In genomic region chr12:53044052-53044581, GRCh38 we compare ENCODE assay signal across 10 cellular contexts. TPM values are rescaled to one million over a fixed set of nuclear protein-coding genes. Genes with fewer than 3 reads are reported as not detected.
A peak's percentile ranks its signal among the peaks of the same experiment; 100 is the strongest.
DNase-seq lines count a peak whose midpoint lies in the region; ATAC-seq and TF ChIP-seq lines count a peak whose summit lies in the region.
"Had no signal": no experiment of that assay in that cellular context is flagged by ENCODE, and none has a peak within 500 bp of the region (broad histone marks: within the 10 kb centered on the region; RNA-seq: fewer than 3 reads in every experiment).

No MANE protein-coding gene starts in this region.

- no peak for TF ChIP-seq POLR2A in stomach (IDR thresholded peaks at IDR 0.05)

- H3K27me3 ChIP-seq in iPS-15b (ENCODE audit: control insufficient read depth, insufficient read depth, low read length), result peaks cover 18% of the 10 kb centered on the region
- no peaks in the 10 kb centered on the region for H3K27me3 ChIP-seq in stomach

- H3K9me3 ChIP-seq in iPS-15b (ENCODE audit: control insufficient read depth, insufficient read depth, low read length), result no peaks in the 10 kb centered on the region
- H3K9me3 ChIP-seq in stomach, result no peaks in the 10 kb centered on the region

- peaks cover 69% of the 10 kb centered on the region for H3K4me1 Mint-ChIP-seq in WTC11

- H3K4me3 Mint-ChIP-seq in WTC11, result 0 out of 2 replicates have a peak overlapping the region, but pooled peaks have one; percentile 19
- H3K4me3 Mint-ChIP-seq: T-helper 2 cell treated with Interferon-gamma antibody and Interleukin-4, amounts not matched to agents 5 μg/mL and 100 μg/mL, for 36 hours had no signal

- H3K9ac ChIP-seq in iPS-15b (ENCODE audit: low read depth, low read length), result no peak overlapping the region

- POLR2A ChIA-PET in WTC11 (lab: Charles Lee), result interaction anchor here (1.2 kb wide), 1 partner anchor 38 kb away, joined by 6 read pairs; the partner anchor contains the start of gene EIF4B

- H3K36me3 Mint-ChIP-seq in WTC11, result peaks cover 21% of the 10 kb centered on the region

- intact Hi-C loops in stomach (cut with DNase I; ENCODE audit: low total_unique reads), result no loop called here

- no peaks in the 10 kb centered on the region for H3K9me3 Mint-ChIP-seq in WTC11
- H3K9me3 Mint-ChIP-seq: T-helper 2 cell treated with Interferon-gamma antibody and Interleukin-4, amounts not matched to agents 5 μg/mL and 100 μg/mL, for 36 hours had no signal

- H3K27me3 Mint-ChIP-seq in WTC11 (ENCODE audit: low read depth), result peaks cover 40% of the 10 kb centered on the region

- H3K27ac ChIP-seq in stomach, result peak overlapping the region; percentile 12 to 99 (median 94)

- TF ChIP-seq EP300 in stomach (IDR thresholded peaks at IDR 0.05), result no peak

- peaks cover 40% of the 10 kb centered on the region for H3K4me1 ChIP-seq in iPS-15b (ENCODE audit: control insufficient read depth, insufficient read depth, low read length)
- peaks cover 35 to 71% (median 54%) of the 10 kb centered on the region in 4 donors for H3K4me1 ChIP-seq in stomach

- H3K36me3 ChIP-seq in iPS-15b (ENCODE audit: control insufficient read depth, insufficient read depth, low read length), result peaks cover 6% of the 10 kb centered on the region
- peaks cover 8 to 31% (median 29%) of the 10 kb centered on the region in 4 donors for H3K36me3 ChIP-seq in stomach

- 27 to 38% (median 31%) methylated on average over 9 to 10 of the region's 10 CpGs for WGBS in stomach, 5 donors

- peak overlapping the region; percentile 5 for H3K4me3 ChIP-seq in iPS-15b (ENCODE audit: low read depth, low read length)
- H3K4me3 ChIP-seq in stomach, result no peak overlapping the region

- CTCF ChIA-PET in WTC11 (lab: Charles Lee), result interaction anchor here (0.9 to 8.7 kb wide), 9 partner anchors 10 to 277 kb away, joined by 3 to 97 read pairs (median 4); partner anchors contain the start of genes AAAS and IGFBP6

- no peak overlapping the region for H3K27ac Mint-ChIP-seq in WTC11
- H3K27ac Mint-ChIP-seq: T-helper 2 cell treated with Interferon-gamma antibody and Interleukin-4, amounts not matched to agents 5 μg/mL and 100 μg/mL, for 36 hours had no signal

- 0 out of 2 replicates have a peak, but pooled peaks have one; percentile 0 for ATAC-seq in WTC11
- no peak for ATAC-seq in stimulated activated naive CD8-positive, alpha-beta T cell treated with anti-CD3 and anti-CD28 coated beads, Interleukin-15, Interleukin-2, amounts not matched to agents 100 U/mL and 50 U/mL, for 24 hours

- DNase-seq in DMS 273 (lab: John Stamatoyannopoulos, UW; ENCODE audit: unreplicated experiment), result peak; percentile 57
- DNase-seq in DMS 273 treated with DMSO at 0.1 percent for 48 hours (lab: John Stamatoyannopoulos, UW), result no peak
- DNase-seq in WTC11 (ENCODE audit: low spot score), result no peak
- DNase-seq in stomach, result no peak
- no peak for DNase-seq in NOMO-1 (lab: John Stamatoyannopoulos, UW; ENCODE audit: unreplicated experiment in 2 of 2)
- no peak for DNase-seq in SHP77 (lab: John Stamatoyannopoulos, UW)
- no peak for DNase-seq in stimulated activated naive CD8-positive, alpha-beta T cell treated with anti-CD3 and anti-CD28 coated beads, Interleukin-15, Interleukin-2, amounts not matched to agents 100 U/mL and 50 U/mL, for 24 hours
- DNase-seq: erythroblast had no signal

- TF ChIP-seq CTCF in WTC11 (IDR thresholded peaks at IDR 0.05) (no peak), stomach (IDR thresholded peaks at IDR 0.05) (no peak)

TF ChIP-seq in WTC11, 78 proteins besides CTCF, POLR2A, EP300 and RAD21:
- no peak for TF ChIP-seq ZNF396 (CRISPR knock-in tag; IDR thresholded peaks at IDR 0.05; ENCODE audit: borderline replicate concordance)
- 0 out of 2 replicates have a peak, but pooled peaks have one; percentile 23 for TF ChIP-seq GABPB1 (CRISPR knock-in tag; IDR thresholded peaks at IDR 0.05)
- TF ChIP-seq EMX1 (CRISPR knock-in tag; IDR thresholded peaks at IDR 0.05), result 0 out of 2 replicates have a peak, but pooled peaks have one; percentile 23

RNA-seq across cellular contexts. Expression of gene TNS2, which starts 5.7 kb away (rescaled TPM):
- total RNA-seq in WTC11 (2021) (3.4 to 7.7 TPM (median 4.1 TPM) in 3 replicates), stomach (100 to 1,000 TPM in 2 of 5 donors, 10 to 100 TPM in 3; 38.5 to 164 (median 44.2) TPM)
- 100 to 1,000 TPM in 1 of 3 donors, 10 to 100 TPM in 2; 71.0 to 104 (median 76.5) TPM for polyA plus RNA-seq in stomach

RNA-seq across cellular contexts. Expression of gene SPRYD3, which starts 35.1 kb away (rescaled TPM):
- 6.5 to 11.9 TPM (median 6.8 TPM) in 3 replicates for total RNA-seq in WTC11 (2021)
- 10 to 100 TPM; 17.8 to 99.8 (median 50.9) TPM for total RNA-seq in stomach
- polyA plus RNA-seq in stomach, result 10 to 100 TPM; 26.3 to 30.5 (median 29.8) TPM

RNA-seq across cellular contexts. Expression of gene EIF4B, which starts 37.9 kb away (rescaled TPM):
- 730 to 860 TPM (median 838 TPM) in 3 replicates for total RNA-seq in WTC11 (2021)
- total RNA-seq in stomach, result 100 to 1,000 TPM; 319 to 833 (median 400) TPM
- 100 to 1,000 TPM; 101 to 262 (median 179) TPM for polyA plus RNA-seq in stomach

RNA-seq across cellular contexts. Expression of gene IGFBP6, which starts 53.4 kb away (rescaled TPM):
- 6.4 to 11.2 TPM (median 7.4 TPM) in 3 replicates for total RNA-seq in WTC11 (2021)
- 100 to 1,000 TPM in 2 of 5 donors, 10 to 100 TPM in 3; 22.6 to 388 (median 95.1) TPM for total RNA-seq in stomach
- polyA plus RNA-seq in stomach, result 100 to 1,000 TPM in 1 of 3 donors, 10 to 100 TPM in 2; 30.6 to 124 (median 54.7) TPM

RNA-seq across cellular contexts. Expression of gene SOAT2, which starts 59.2 kb away (rescaled TPM):
- total RNA-seq in WTC11 (2021), result not detected in 3 replicates
- total RNA-seq in stomach, result under 1 TPM in 1 of 5 donors, not detected in 4; 0.92 TPM
- under 1 TPM in 1 of 3 donors, not detected in 2; 0.28 TPM for polyA plus RNA-seq in stomach
